In the genomic region with DNA sequence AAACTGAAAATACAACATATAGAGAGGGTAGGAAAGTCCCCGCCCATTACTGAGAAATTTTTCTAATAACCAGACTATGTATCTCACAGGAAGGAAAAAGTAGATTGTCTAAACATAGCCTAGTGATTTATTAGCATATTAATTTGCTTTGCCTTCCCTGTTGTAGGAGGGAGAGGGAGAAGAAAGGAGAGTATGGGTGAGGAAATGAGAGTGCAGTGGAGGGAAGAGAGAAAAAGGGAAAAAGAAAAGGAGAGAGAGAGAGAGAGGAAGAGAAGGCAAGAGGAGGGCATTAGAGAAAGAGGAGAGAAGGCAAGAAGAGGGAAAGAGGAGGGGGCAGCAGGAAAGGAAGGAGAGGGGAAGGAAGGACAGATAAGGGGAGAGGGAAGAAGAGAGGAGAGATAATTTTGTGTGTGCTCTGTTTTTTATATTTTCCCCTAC, we compare ENCODE assay signal across 1 cellular context.
TF ChIP-seq lines count a peak whose summit lies in the region.

No MANE protein-coding gene starts in this region.

TF ChIP-seq in GM12878, 131 proteins besides CTCF, POLR2A, EP300 and RAD21 (continued from another document):
- TF ChIP-seq, protein P1, sequence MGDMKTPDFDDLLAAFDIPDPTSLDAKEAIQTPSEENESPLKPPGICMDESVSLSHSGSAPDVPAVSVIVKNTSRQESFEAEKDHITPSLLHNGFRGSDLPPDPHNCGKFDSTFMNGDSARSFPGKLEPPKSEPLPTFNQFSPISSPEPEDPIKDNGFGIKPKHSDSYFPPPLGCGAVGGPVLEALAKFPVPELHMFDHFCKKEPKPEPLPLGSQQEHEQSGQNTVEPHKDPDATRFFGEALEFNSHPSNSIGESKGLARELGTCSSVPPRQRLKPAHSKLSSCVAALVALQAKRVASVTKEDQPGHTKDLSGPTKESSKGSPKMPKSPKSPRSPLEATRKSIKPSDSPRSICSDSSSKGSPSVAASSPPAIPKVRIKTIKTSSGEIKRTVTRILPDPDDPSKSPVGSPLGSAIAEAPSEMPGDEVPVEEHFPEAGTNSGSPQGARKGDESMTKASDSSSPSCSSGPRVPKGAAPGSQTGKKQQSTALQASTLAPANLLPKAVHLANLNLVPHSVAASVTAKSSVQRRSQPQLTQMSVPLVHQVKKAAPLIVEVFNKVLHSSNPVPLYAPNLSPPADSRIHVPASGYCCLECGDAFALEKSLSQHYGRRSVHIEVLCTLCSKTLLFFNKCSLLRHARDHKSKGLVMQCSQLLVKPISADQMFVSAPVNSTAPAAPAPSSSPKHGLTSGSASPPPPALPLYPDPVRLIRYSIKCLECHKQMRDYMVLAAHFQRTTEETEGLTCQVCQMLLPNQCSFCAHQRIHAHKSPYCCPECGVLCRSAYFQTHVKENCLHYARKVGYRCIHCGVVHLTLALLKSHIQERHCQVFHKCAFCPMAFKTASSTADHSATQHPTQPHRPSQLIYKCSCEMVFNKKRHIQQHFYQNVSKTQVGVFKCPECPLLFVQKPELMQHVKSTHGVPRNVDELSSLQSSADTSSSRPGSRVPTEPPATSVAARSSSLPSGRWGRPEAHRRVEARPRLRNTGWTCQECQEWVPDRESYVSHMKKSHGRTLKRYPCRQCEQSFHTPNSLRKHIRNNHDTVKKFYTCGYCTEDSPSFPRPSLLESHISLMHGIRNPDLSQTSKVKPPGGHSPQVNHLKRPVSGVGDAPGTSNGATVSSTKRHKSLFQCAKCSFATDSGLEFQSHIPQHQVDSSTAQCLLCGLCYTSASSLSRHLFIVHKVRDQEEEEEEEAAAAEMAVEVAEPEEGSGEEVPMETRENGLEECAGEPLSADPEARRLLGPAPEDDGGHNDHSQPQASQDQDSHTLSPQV (IDR thresholded peaks at IDR 0.05) = no peak
